ENCODE assay signal across 7 cellular contexts in the genomic region with DNA sequence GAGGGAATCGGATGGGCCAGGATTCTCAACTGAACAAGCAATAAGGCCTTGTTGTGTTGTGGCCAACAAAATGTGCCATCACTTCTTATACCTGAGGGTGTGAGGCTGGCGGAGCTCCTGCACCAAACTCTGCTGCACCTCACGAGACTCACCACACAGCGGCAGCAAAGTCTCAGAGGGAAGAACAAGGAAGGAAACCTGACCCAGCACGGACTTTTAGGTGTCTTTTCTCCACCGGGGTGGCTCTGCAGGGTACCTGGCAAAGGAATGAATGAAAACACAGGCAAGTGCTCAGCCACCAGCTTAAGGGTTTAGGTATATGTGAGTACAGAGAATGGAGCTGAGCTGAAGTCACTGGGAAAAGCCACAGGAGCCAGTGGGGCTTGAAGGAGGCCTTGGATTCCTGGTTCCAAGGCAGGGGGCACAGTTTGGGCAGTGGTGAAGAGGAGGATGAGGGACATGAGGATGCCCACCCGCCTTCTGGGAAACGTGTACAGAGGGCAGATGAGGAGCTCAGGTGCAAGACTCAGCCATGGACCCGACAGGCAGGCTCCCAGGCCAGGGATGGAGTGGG. TPM values are rescaled to one million over a fixed set of nuclear protein-coding genes. Genes with fewer than 3 reads are reported as not detected.
DNase-seq lines count a peak whose midpoint lies in the region; ATAC-seq and TF ChIP-seq lines count a peak whose summit lies in the region.

No MANE protein-coding gene starts in this region.

- peak; percentile 87 for DNase-seq in ELF-1 (ENCODE audit: low read depth, low spot score)
- DNase-seq in LHCN-M2 (ENCODE audit: low read depth): peak; percentile 26
- DNase-seq in RWPE2 (ENCODE audit: low spot score): no peak
- DNase-seq in epithelial cell of proximal tubule (ENCODE audit: low read depth): no peak
- DNase-seq in OCI-M2 (lab: John Stamatoyannopoulos, UW; ENCODE audit: unreplicated experiment): no peak

- H4K20me1 ChIP-seq in neural cell (ENCODE audit: insufficient read depth): no peaks in the 10 kb centered on the region

- peak; percentile 68 for TF ChIP-seq RAD21 in neural cell (conservative IDR thresholded peaks at IDR 0.05)

- H3K27ac ChIP-seq in RWPE2 (ENCODE audit: poor library complexity, severe bottlenecking): no peak overlapping the region
- H3K27ac ChIP-seq in neural cell (ENCODE audit: low read length): no peak overlapping the region

- no peak overlapping the region for H3K9ac ChIP-seq in neural cell (ENCODE audit: low read length)

- ATAC-seq in GM19468 (IDR thresholded peaks at IDR 0.05; ENCODE audit: extremely low read depth, unreplicated experiment) (peak; percentile 46), RWPE2 (ENCODE audit: low read depth) (peak; percentile 89)

- H3K9me2 ChIP-seq in neural cell (ENCODE audit: insufficient read depth, low read length): no peaks in the 10 kb centered on the region

- TF ChIP-seq CTCF in RWPE2 (IDR thresholded peaks at IDR 0.05; ENCODE audit: poor library complexity, severe bottlenecking) (peak; percentile 82), epithelial cell of proximal tubule (conservative IDR thresholded peaks at IDR 0.05; ENCODE audit: low read depth, low read length) (peak; percentile 76), neural cell (IDR thresholded peaks at IDR 0.05; ENCODE audit: poor library complexity, severe bottlenecking) (peak; percentile 64)

- no peak for TF ChIP-seq EP300 in neural cell (conservative IDR thresholded peaks at IDR 0.05; ENCODE audit: poor library complexity, severe bottlenecking)

- H3K9me3 ChIP-seq in RWPE2 (ENCODE audit: severe bottlenecking): no peaks in the 10 kb centered on the region
- H3K9me3 ChIP-seq in neural cell (ENCODE audit: low read length): no peaks in the 10 kb centered on the region

- no peaks in the 10 kb centered on the region for H3F3A ChIP-seq in neural cell (ENCODE audit: insufficient read depth, low read length, poor library complexity, severe bottlenecking)

- H3K4me3 ChIP-seq in RWPE2 (ENCODE audit: severe bottlenecking) (no peak overlapping the region), epithelial cell of proximal tubule (ENCODE audit: low read depth, low read length) (no peak overlapping the region), neural cell (ENCODE audit: low read length) (no peak overlapping the region)

- H3K27me3 ChIP-seq in RWPE2 (ENCODE audit: insufficient read depth, poor library complexity, severe bottlenecking) (no peaks in the 10 kb centered on the region), neural cell (ENCODE audit: insufficient read depth, low read depth, low read length) (no peaks in the 10 kb centered on the region)

- H2AFZ ChIP-seq in neural cell (ENCODE audit: low read depth, low read length): no peak overlapping the region

- H3K36me3 ChIP-seq in RWPE2 (ENCODE audit: low read depth) (no peaks in the 10 kb centered on the region), neural cell (ENCODE audit: insufficient read depth, low read length) (no peaks in the 10 kb centered on the region)

- H3K4me1 ChIP-seq in RWPE2 (ENCODE audit: insufficient read depth, poor library complexity, severe bottlenecking): no peaks in the 10 kb centered on the region

- no peak overlapping the region for H3K4me2 ChIP-seq in neural cell (ENCODE audit: low read length)

- H3K79me2 ChIP-seq in neural cell (replicated peaks; ENCODE audit: insufficient read depth, low read length): no peaks in the 10 kb centered on the region

TF ChIP-seq in neural cell, 6 proteins besides CTCF, POLR2A, EP300 and RAD21:
- TF ChIP-seq SMC3 (conservative IDR thresholded peaks at IDR 0.05; ENCODE audit: poor library complexity) (peak; percentile 62), MXI1 (conservative IDR thresholded peaks at IDR 0.05; ENCODE audit: poor library complexity, severe bottlenecking) (no peak)
TF ChIP-seq in neural cell: peak in this region for 1.

RNA-seq across cellular contexts. Expression of a gene that starts 31.1 kb away (rescaled TPM):
- not detected in 2 replicates for total RNA-seq in LHCN-M2 (2014; rRNA removed)
- polyA plus RNA-seq in LHCN-M2 (2012): not detected
- total RNA-seq in epithelial cell of proximal tubule: 0.07 TPM in 1 of 2 replicates, not detected in the other
- polyA plus RNA-seq in neural cell: not detected in 2 replicates
- polyA minus RNA-seq in neural cell: not detected in 2 replicates

Comparison
In these comparisons a context has a peak if more than half of its experiments do, and no peak if none do; other contexts are left out.
1. DNase-seq: peak in ELF-1 (single experiment) and LHCN-M2 (single experiment); none in RWPE2 (single experiment), epithelial cell of proximal tubule (single experiment) and OCI-M2 (single experiment).
2. Peak in every context shown above with its lines, with median percentiles within 50 percentile points of each other: CTCF ChIP-seq.